In the genomic region with DNA sequence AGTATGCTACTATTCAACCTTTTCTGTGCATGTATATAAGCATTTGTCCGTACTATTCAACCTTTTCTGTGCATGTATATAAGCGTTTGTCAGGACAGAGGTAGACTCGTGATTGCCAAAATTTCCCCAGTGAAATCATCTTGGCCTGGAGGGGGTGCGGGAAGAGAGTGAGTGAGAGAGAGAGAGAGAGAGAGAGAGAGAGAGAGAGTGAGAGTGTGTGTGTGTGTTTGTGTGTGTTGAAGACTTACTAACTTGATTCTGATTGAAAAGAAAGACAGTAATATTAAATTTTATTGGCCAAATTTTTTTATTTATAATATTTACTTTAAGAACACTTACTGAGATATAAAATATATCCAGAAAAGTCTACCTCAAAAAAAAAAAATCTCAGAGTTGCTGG, we compare ENCODE assay signal across 17 cellular contexts. TPM values are rescaled to one million over a fixed set of nuclear protein-coding genes. Genes with fewer than 3 reads are reported as not detected.
A peak's percentile ranks its signal among the peaks of the same experiment; 100 is the strongest.
DNase-seq lines count a peak whose midpoint lies in the region; ATAC-seq, FAIRE-seq and TF ChIP-seq lines count a peak whose summit lies in the region.
"Had no signal": no experiment of that assay in that cellular context is flagged by ENCODE, and none has a peak within 500 bp of the region (broad histone marks: within the 10 kb centered on the region; RNA-seq: fewer than 3 reads in every experiment).

No MANE protein-coding gene starts in this region.

- H3K36me3 ChIP-seq in adrenal gland (replicated peaks in 1 of 2), result no peaks in the 10 kb centered on the region

- CTCF ChIA-PET in activated CD4-positive, alpha-beta T cell treated with anti-CD3 and anti-CD28 coated beads for 36 hours (lab: Charles Lee), result interaction anchor here (0.7 kb wide), 1 partner anchor 16 kb away, joined by 3 read pairs; no protein-coding TSS in a partner anchor
- CTCF ChIA-PET in activated CD4-positive, alpha-beta T cell treated with anti-CD3 and anti-CD28 coated beads, Interleukin-2, amount 10 ng/mL, durations not matched to agents 7 days and 5 days (lab: Charles Lee), result no interaction called here
- CTCF ChIA-PET in RWPE1 (lab: Yijun Ruan, JAX), result no interaction called here

- H3K4me3 ChIP-seq in adrenal gland, result no peak overlapping the region
- H3K4me3 ChIP-seq: BLaER1 treated with 17β-estradiol and CSF1 and Interleukin-3, amounts not matched to agents 10 nM and 100 nM had no signal

- TF ChIP-seq CTCF in adrenal gland (IDR thresholded peaks at IDR 0.05) (no peak), RWPE1 (conservative IDR thresholded peaks at IDR 0.05; ENCODE audit: low read depth) (no peak)

- H3K27me3 ChIP-seq in adrenal gland, result no peaks in the 10 kb centered on the region
- H3K27me3 ChIP-seq: BLaER1 treated with 17β-estradiol and CSF1 and Interleukin-3, amounts not matched to agents 10 nM and 100 nM had no signal

- TF ChIP-seq POLR2A in GM12892 (IDR thresholded peaks at IDR 0.05; ENCODE audit: low read depth, low read length) (no peak), adrenal gland (IDR thresholded peaks at IDR 0.05) (no peak)

- peaks cover 2% of the 10 kb centered on the region for H3K36me3 Mint-ChIP-seq in activated CD4-positive, alpha-beta T cell treated with anti-CD3 and anti-CD28 coated beads for 36 hours (ENCODE audit: low read depth)
- peaks cover 7% of the 10 kb centered on the region for H3K36me3 Mint-ChIP-seq in activated CD4-positive, alpha-beta T cell treated with anti-CD3 and anti-CD28 coated beads, Interleukin-2, amount 10 ng/mL, durations not matched to agents 7 days and 5 days (ENCODE audit: low read depth)
- H3K36me3 Mint-ChIP-seq in activated T-helper 2 cell treated with anti-CD3 and anti-CD28 coated beads, Interferon-gamma antibody, Interleukin-2, Interleukin-4, amounts not matched to agents 10 μg/mL and 5 μg/mL and 100 μg/mL, durations not matched to agents 14 hours and 24 hours and 36 hours (ENCODE audit: low read depth), result peaks cover 6% of the 10 kb centered on the region
- peaks cover 0 to 5% of the 10 kb centered on the region in 2 donors for H3K36me3 Mint-ChIP-seq in naive B cell

- no peak for DNase-seq in activated CD4-positive, alpha-beta T cell treated with anti-CD3 and anti-CD28 coated beads for 36 hours
- no peak for DNase-seq in activated CD4-positive, alpha-beta T cell treated with anti-CD3 and anti-CD28 coated beads, Interleukin-2, amount 10 ng/mL, durations not matched to agents 7 days and 5 days
- no peak for DNase-seq in GM12892 (ENCODE audit: insufficient read length)
- no peak for DNase-seq in activated T-helper 2 cell treated with anti-CD3 and anti-CD28 coated beads, Interferon-gamma antibody, Interleukin-2, Interleukin-4, amounts not matched to agents 10 μg/mL and 5 μg/mL and 100 μg/mL, durations not matched to agents 14 hours and 24 hours and 36 hours (ENCODE audit: low spot score)
- DNase-seq in naive B cell, result no peak
- no peak for DNase-seq in activated effector memory CD4-positive, alpha-beta T cell treated with anti-CD3 and anti-CD28 coated beads, Interleukin-2, amount 50 U/mL, for 16 hours
- no peak for DNase-seq in adrenal gland
- no peak for DNase-seq in RWPE1 (ENCODE audit: low spot score)
- DNase-seq: Caco-2, H9, MM.1S, NCI-H1105 treated with DMSO at 0.1 percent for 48 hours, NCI-H187, NCI-H69 had no signal

- no peaks in the 10 kb centered on the region for H3K9me3 ChIP-seq in adrenal gland (replicated peaks in 1 of 3)
- H3K9me3 ChIP-seq: BLaER1 treated with 17β-estradiol and CSF1 and Interleukin-3, amounts not matched to agents 10 nM and 100 nM; Caco-2 had no signal

- no peak overlapping the region for H3K4me3 Mint-ChIP-seq in activated CD4-positive, alpha-beta T cell treated with anti-CD3 and anti-CD28 coated beads for 36 hours
- H3K4me3 Mint-ChIP-seq in activated CD4-positive, alpha-beta T cell treated with anti-CD3 and anti-CD28 coated beads, Interleukin-2, amount 10 ng/mL, durations not matched to agents 7 days and 5 days, result no peak overlapping the region
- no peak overlapping the region for H3K4me3 Mint-ChIP-seq in activated T-helper 2 cell treated with anti-CD3 and anti-CD28 coated beads, Interferon-gamma antibody, Interleukin-2, Interleukin-4, amounts not matched to agents 10 μg/mL and 5 μg/mL and 100 μg/mL, durations not matched to agents 14 hours and 24 hours and 36 hours (ENCODE audit: low read depth)
- H3K4me3 Mint-ChIP-seq in naive B cell, result peak overlapping the region in 5 of 8 donors; percentile 0 to 69 (median 9)
- H3K4me3 Mint-ChIP-seq: H9 had no signal

- H3K4me1 ChIP-seq in adrenal gland (replicated peaks in 1 of 2), result peaks cover 23 to 38% of the 10 kb centered on the region in 2 donors
- H3K4me1 ChIP-seq: BLaER1 treated with 17β-estradiol and CSF1 and Interleukin-3, amounts not matched to agents 10 nM and 100 nM; Caco-2 had no signal

- peak overlapping the region; percentile 40 for H3K27ac Mint-ChIP-seq in activated CD4-positive, alpha-beta T cell treated with anti-CD3 and anti-CD28 coated beads for 36 hours
- no peak overlapping the region for H3K27ac Mint-ChIP-seq in activated CD4-positive, alpha-beta T cell treated with anti-CD3 and anti-CD28 coated beads, Interleukin-2, amount 10 ng/mL, durations not matched to agents 7 days and 5 days
- peak overlapping the region; percentile 64 for H3K27ac Mint-ChIP-seq in activated T-helper 2 cell treated with anti-CD3 and anti-CD28 coated beads, Interferon-gamma antibody, Interleukin-2, Interleukin-4, amounts not matched to agents 10 μg/mL and 5 μg/mL and 100 μg/mL, durations not matched to agents 14 hours and 24 hours and 36 hours
- peak overlapping the region in 5 of 6 donors; percentile 60 to 96 (median 86) for H3K27ac Mint-ChIP-seq in naive B cell

- ATAC-seq in activated CD4-positive, alpha-beta T cell treated with anti-CD3 and anti-CD28 coated beads for 36 hours, result no peak
- ATAC-seq in naive B cell (ENCODE audit: low read depth in 2 of 2), result no peak
- ATAC-seq: HepG2 had no signal

- peaks cover 82% of the 10 kb centered on the region for H3K4me1 Mint-ChIP-seq in activated CD4-positive, alpha-beta T cell treated with anti-CD3 and anti-CD28 coated beads for 36 hours
- H3K4me1 Mint-ChIP-seq in activated CD4-positive, alpha-beta T cell treated with anti-CD3 and anti-CD28 coated beads, Interleukin-2, amount 10 ng/mL, durations not matched to agents 7 days and 5 days, result peaks cover 66% of the 10 kb centered on the region
- peaks cover 47% of the 10 kb centered on the region for H3K4me1 Mint-ChIP-seq in activated T-helper 2 cell treated with anti-CD3 and anti-CD28 coated beads, Interferon-gamma antibody, Interleukin-2, Interleukin-4, amounts not matched to agents 10 μg/mL and 5 μg/mL and 100 μg/mL, durations not matched to agents 14 hours and 24 hours and 36 hours (ENCODE audit: low read depth)
- peaks cover 68 to 91% (median 89%) of the 10 kb centered on the region in 3 donors for H3K4me1 Mint-ChIP-seq in naive B cell

- WGBS in adrenal gland, 4 donors, result 84 to 91% (median 87%) methylated on average over 4 of the region's 4 CpGs

- H3K27ac ChIP-seq in adrenal gland (no peak overlapping the region), RWPE1 (no peak overlapping the region)
- H3K27ac ChIP-seq: 22Rv1; BLaER1 treated with 17β-estradiol and CSF1 and Interleukin-3, amounts not matched to agents 10 nM and 100 nM had no signal

- POLR2A ChIA-PET in activated CD4-positive, alpha-beta T cell treated with anti-CD3 and anti-CD28 coated beads for 36 hours (lab: Charles Lee), result no interaction called here
- POLR2A ChIA-PET in activated CD4-positive, alpha-beta T cell treated with anti-CD3 and anti-CD28 coated beads, Interleukin-2, amount 10 ng/mL, durations not matched to agents 7 days and 5 days (lab: Charles Lee), result no interaction called here
- POLR2A ChIA-PET in RWPE1 (lab: Yijun Ruan, JAX; ENCODE audit: low non-redundant PET), result no interaction called here

- no peaks in the 10 kb centered on the region for H3K27me3 Mint-ChIP-seq in activated CD4-positive, alpha-beta T cell treated with anti-CD3 and anti-CD28 coated beads for 36 hours
- H3K27me3 Mint-ChIP-seq in activated CD4-positive, alpha-beta T cell treated with anti-CD3 and anti-CD28 coated beads, Interleukin-2, amount 10 ng/mL, durations not matched to agents 7 days and 5 days, result no peaks in the 10 kb centered on the region
- H3K27me3 Mint-ChIP-seq in activated T-helper 2 cell treated with anti-CD3 and anti-CD28 coated beads, Interferon-gamma antibody, Interleukin-2, Interleukin-4, amounts not matched to agents 10 μg/mL and 5 μg/mL and 100 μg/mL, durations not matched to agents 14 hours and 24 hours and 36 hours (ENCODE audit: low read depth), result no peaks in the 10 kb centered on the region
- no peaks in the 10 kb centered on the region for H3K27me3 Mint-ChIP-seq in naive B cell

- peak; percentile 65 for FAIRE-seq in GM12892 (lab: Jason Lieb, UNC)
- FAIRE-seq: HepG2 had no signal

- H3K9me3 Mint-ChIP-seq in activated CD4-positive, alpha-beta T cell treated with anti-CD3 and anti-CD28 coated beads for 36 hours (ENCODE audit: low read depth), result no peaks in the 10 kb centered on the region
- no peaks in the 10 kb centered on the region for H3K9me3 Mint-ChIP-seq in activated CD4-positive, alpha-beta T cell treated with anti-CD3 and anti-CD28 coated beads, Interleukin-2, amount 10 ng/mL, durations not matched to agents 7 days and 5 days
- H3K9me3 Mint-ChIP-seq in activated T-helper 2 cell treated with anti-CD3 and anti-CD28 coated beads, Interferon-gamma antibody, Interleukin-2, Interleukin-4, amounts not matched to agents 10 μg/mL and 5 μg/mL and 100 μg/mL, durations not matched to agents 14 hours and 24 hours and 36 hours, result no peaks in the 10 kb centered on the region
- no peaks in the 10 kb centered on the region for H3K9me3 Mint-ChIP-seq in naive B cell
- H3K9me3 Mint-ChIP-seq: H9 had no signal

- intact Hi-C loops in activated CD4-positive, alpha-beta T cell treated with anti-CD3 and anti-CD28 coated beads for 36 hours (cut with DNase I, micrococcal nuclease), result loop anchor here in 1 of 2 experiments (2.0 kb wide), 1 partner anchor 15 kb away; no protein-coding TSS in a partner anchor
- intact Hi-C loops in activated T-helper 2 cell treated with anti-CD3 and anti-CD28 coated beads, Interferon-gamma antibody, Interleukin-2, Interleukin-4, amounts not matched to agents 10 μg/mL and 5 μg/mL and 100 μg/mL, durations not matched to agents 14 hours and 24 hours and 36 hours (cut with micrococcal nuclease), result no loop called here
- intact Hi-C loops in adrenal gland (cut with DNase I), result no loop called here

RNA-seq across cellular contexts. Expression of gene FAM117B, which starts 19.1 kb away (rescaled TPM):
- 10 to 100 TPM; 15.3 to 16.6 TPM for total RNA-seq in activated CD4-positive, alpha-beta T cell treated with anti-CD3 and anti-CD28 coated beads for 36 hours
- 10 to 100 TPM; 23.0 to 24.9 TPM for total RNA-seq in activated CD4-positive, alpha-beta T cell treated with anti-CD3 and anti-CD28 coated beads, Interleukin-2, amount 10 ng/mL, durations not matched to agents 7 days and 5 days
- polyA plus RNA-seq in GM12892 (2012; ENCODE audit: missing spikeins), result 3.1 TPM
- total RNA-seq in activated T-helper 2 cell treated with anti-CD3 and anti-CD28 coated beads, Interferon-gamma antibody, Interleukin-2, Interleukin-4, amounts not matched to agents 10 μg/mL and 5 μg/mL and 100 μg/mL, durations not matched to agents 14 hours and 24 hours and 36 hours, result 8.3 and 9.2 TPM in 2 replicates
- polyA plus RNA-seq in naive B cell (ENCODE audit: low read depth in 6 of 6) (10 to 100 TPM; 17.7 to 31.3 (median 21.8) TPM), adrenal gland (10 to 100 TPM in 1 of 3 donors, 1 to 10 TPM in 2; 4.7 to 10.1 (median 6.4) TPM)
- total RNA-seq in adrenal gland, result 10 to 100 TPM; 14.8 to 48.2 (median 23.9) TPM

Comparison
In these comparisons a context has a peak if more than half of its experiments do, and no peak if none do; other contexts are left out.
1. H3K4me3 Mint-ChIP-seq: peak in naive B cell (5 of 8); none in activated CD4-positive, alpha-beta T cell treated with anti-CD3 and anti-CD28 coated beads for 36 hours (single experiment), activated CD4-positive, alpha-beta T cell treated with anti-CD3 and anti-CD28 coated beads, Interleukin-2, amount 10 ng/mL, durations not matched to agents 7 days and 5 days (single experiment) and activated T-helper 2 cell treated with anti-CD3 and anti-CD28 coated beads, Interferon-gamma antibody, Interleukin-2, Interleukin-4, amounts not matched to agents 10 μg/mL and 5 μg/mL and 100 μg/mL, durations not matched to agents 14 hours and 24 hours and 36 hours (single experiment).